10 cellular contexts compared by ENCODE assay signal in genomic region chr11:75342231-75342918, GRCh38. TPM values are rescaled to one million over a fixed set of nuclear protein-coding genes. Genes with fewer than 3 reads are reported as not detected.
DNase-seq lines count a peak whose midpoint lies in the region; ATAC-seq and TF ChIP-seq lines count a peak whose summit lies in the region.
"Had no signal": no experiment of that assay in that cellular context is flagged by ENCODE, and none has a peak within 500 bp of the region (broad histone marks: within the 10 kb centered on the region; RNA-seq: fewer than 3 reads in every experiment).

No MANE protein-coding gene starts in this region.

- H3K4me1 Mint-ChIP-seq in stimulated activated naive CD8-positive, alpha-beta T cell treated with anti-CD3 and anti-CD28 coated beads, Interleukin-15, Interleukin-2, amounts not matched to agents 100 ng/mL and 50 ng/mL, for 24 hours (ENCODE audit: low read depth), result peaks cover 98% of the 10 kb centered on the region

- TF ChIP-seq CTCF in vagina (IDR thresholded peaks at IDR 0.05), result no peak

- ATAC-seq in stimulated activated naive CD8-positive, alpha-beta T cell treated with anti-CD3 and anti-CD28 coated beads, Interleukin-15, Interleukin-2, amounts not matched to agents 100 U/mL and 50 U/mL, for 24 hours, result no peak
- ATAC-seq in GM18868 (IDR thresholded peaks at IDR 0.05; ENCODE audit: unreplicated experiment) (no peak), GM21528 (IDR thresholded peaks at IDR 0.05; ENCODE audit: low FRiP score, unreplicated experiment) (no peak)

- H3K27ac Mint-ChIP-seq in stimulated activated naive CD8-positive, alpha-beta T cell treated with anti-CD3 and anti-CD28 coated beads, Interleukin-15, Interleukin-2, amounts not matched to agents 100 ng/mL and 50 ng/mL, for 24 hours, result peak overlapping the region; percentile 22

- H3K4me1 ChIP-seq in adipocyte (ENCODE audit: control insufficient read depth, insufficient read depth, low read length) (peaks cover 89% of the 10 kb centered on the region), muscle layer of duodenum (ENCODE audit: control insufficient read depth in 1 of 2, insufficient read depth in 2 of 2, low read length in 2 of 2) (peaks cover 82 to 98% of the 10 kb centered on the region in 2 donors), vagina (peaks cover 100% of the 10 kb centered on the region)

- no peaks in the 10 kb centered on the region for H3K36me3 Mint-ChIP-seq in stimulated activated naive CD8-positive, alpha-beta T cell treated with anti-CD3 and anti-CD28 coated beads, Interleukin-15, Interleukin-2, amounts not matched to agents 100 ng/mL and 50 ng/mL, for 24 hours (ENCODE audit: low read depth)

- peak overlapping the region; percentile 65 for H3K9ac ChIP-seq in adipocyte (ENCODE audit: low read length)

- no peak for TF ChIP-seq POLR2A in vagina (IDR thresholded peaks at IDR 0.05)

- intact Hi-C loops in vagina (cut with DNase I), result no loop called here

- no peaks in the 10 kb centered on the region for H3K27me3 Mint-ChIP-seq in stimulated activated naive CD8-positive, alpha-beta T cell treated with anti-CD3 and anti-CD28 coated beads, Interleukin-15, Interleukin-2, amounts not matched to agents 100 ng/mL and 50 ng/mL, for 24 hours

- H3K9me3 ChIP-seq in adipocyte (ENCODE audit: control insufficient read depth, low read length) (no peaks in the 10 kb centered on the region), muscle layer of duodenum (ENCODE audit: control insufficient read depth in 1 of 2, low read length in 2 of 2) (no peaks in the 10 kb centered on the region), vagina (no peaks in the 10 kb centered on the region)

- no peaks in the 10 kb centered on the region for H3K9me3 Mint-ChIP-seq in stimulated activated naive CD8-positive, alpha-beta T cell treated with anti-CD3 and anti-CD28 coated beads, Interleukin-15, Interleukin-2, amounts not matched to agents 100 ng/mL and 50 ng/mL, for 24 hours

- H3K4me3 ChIP-seq in adipocyte (ENCODE audit: low read length) (no peak overlapping the region), muscle layer of duodenum (ENCODE audit: low read depth in 1 of 2, low read length in 2 of 2) (no peak overlapping the region), vagina (no peak overlapping the region)

- H3K4me3 Mint-ChIP-seq in stimulated activated naive CD8-positive, alpha-beta T cell treated with anti-CD3 and anti-CD28 coated beads, Interleukin-15, Interleukin-2, amounts not matched to agents 100 ng/mL and 50 ng/mL, for 24 hours, result no peak overlapping the region

- DNase-seq in stimulated activated naive CD8-positive, alpha-beta T cell treated with anti-CD3 and anti-CD28 coated beads, Interleukin-15, Interleukin-2, amounts not matched to agents 100 U/mL and 50 U/mL, for 24 hours, result no peak
- DNase-seq in adipocyte (ENCODE audit: low read depth), result no peak
- no peak for DNase-seq in vagina (ENCODE audit: extremely low spot score in 2 of 2)
- DNase-seq in NCI-H774 (lab: John Stamatoyannopoulos, UW), result no peak
- DNase-seq: SIG-M5; stimulated activated CD4-positive, alpha-beta T cell treated with anti-CD3 and anti-CD28 coated beads, Interleukin-4, amount 100 ng/mL, for 4 hours had no signal

- H3K27ac ChIP-seq in muscle layer of duodenum (ENCODE audit: low read length), result peak overlapping the region; percentile 83
- peak overlapping the region; percentile 81 for H3K27ac ChIP-seq in vagina

- no peaks in the 10 kb centered on the region for H3K27me3 ChIP-seq in adipocyte (replicated peaks; ENCODE audit: control insufficient read depth, insufficient read depth, low read length)
- H3K27me3 ChIP-seq in muscle layer of duodenum (ENCODE audit: low read depth, low read length), result no peaks in the 10 kb centered on the region
- H3K27me3 ChIP-seq in vagina, result no peaks in the 10 kb centered on the region

- H3K36me3 ChIP-seq in adipocyte (ENCODE audit: control insufficient read depth, insufficient read depth, low read length, severe bottlenecking), result no peaks in the 10 kb centered on the region
- no peaks in the 10 kb centered on the region for H3K36me3 ChIP-seq in muscle layer of duodenum (ENCODE audit: control insufficient read depth in 1 of 2, insufficient read depth in 2 of 2, low read length in 2 of 2)
- H3K36me3 ChIP-seq in vagina, result no peaks in the 10 kb centered on the region

RNA-seq across cellular contexts. Expression of gene ARRB1, which starts 9.1 kb away (rescaled TPM):
- total RNA-seq in vagina, result 33.1 TPM

RNA-seq across cellular contexts. Expression of gene RPS3, which starts 56.9 kb away (rescaled TPM):
- total RNA-seq in vagina, result 1,625 TPM
